Comparison of ENCODE assay signal across 8 cellular contexts in genomic region chr1:23800396-23801337, GRCh38. TPM values are rescaled to one million over a fixed set of nuclear protein-coding genes. Genes with fewer than 3 reads are reported as not detected.
DNase-seq lines count a peak whose midpoint lies in the region; ATAC-seq and TF ChIP-seq lines count a peak whose summit lies in the region.

Gene GALE, minus strand, starts transcription at chr1:23800754. Its CDS starts 1,747 bp downstream, at chr1:23799007.

- CTCF ChIA-PET in AG04450 (lab: Charles Lee), result interaction anchor here (1.3 to 2.4 kb wide), 2 partner anchors 9 to 68 kb away, joined by 3 to 7 read pairs; no protein-coding TSS in a partner anchor

- peak within 1 kb of the TSS; percentile 73 for H3K27ac ChIP-seq in AG04450 (ENCODE audit: low read depth, low read length)

- POLR2A ChIA-PET in AG04450 (lab: Yijun Ruan, JAX), result interaction anchor here (0.6 to 2.0 kb wide), 5 partner anchors 10 to 617 kb away, joined by 3 to 8 read pairs (median 3); partner anchors contain the start of genes HMGCL and LYPLA2

- H3K27me3 ChIP-seq in AG04450 (ENCODE audit: control insufficient read depth, insufficient read depth, low read length) (no peaks in the 10 kb centered on the region), kidney epithelial cell (ENCODE audit: control insufficient read depth, insufficient read depth, low read length) (no peaks in the 10 kb centered on the region)

- TF ChIP-seq CTCF in AG04450 (IDR thresholded peaks at IDR 0.05; ENCODE audit: low read depth, low read length) (no peak), kidney epithelial cell (IDR thresholded peaks at IDR 0.05; ENCODE audit: insufficient read depth, low read length, poor library complexity, severe bottlenecking) (peak; percentile 11)

- no peaks in the 10 kb centered on the region; the same call in 1 of the 2 replicates for H3K9me3 ChIP-seq in AG04450 (ENCODE audit: control insufficient read depth, insufficient read depth, low read length)

- peaks cover 2% of the 10 kb centered on the region for H3K36me3 ChIP-seq in kidney epithelial cell (ENCODE audit: control insufficient read depth, insufficient read depth, low read length)

- DNase-seq in AG04450 (ENCODE audit: low read depth, low spot score) (peak; percentile 81), NCI-H460 (ENCODE audit: extremely low read depth, low read depth) (peak; percentile 88), cerebellar nuclear complex (lab: John Stamatoyannopoulos, UW) (peak; percentile 37 to 90), kidney epithelial cell (ENCODE audit: low read depth) (peak; percentile 74)
- DNase-seq in activated CD4-positive, alpha-beta T cell treated with anti-CD3 and anti-CD28 coated beads for 1 hour, result peak; percentile 94
- DNase-seq in stimulated activated CD4-positive, alpha-beta T cell treated with anti-CD3 and anti-CD28 coated beads, Interleukin-15, amount 100 ng/mL, for 24 hours, result peak; percentile 99

- H3K4me3 ChIP-seq in AG04450 (ENCODE audit: low read depth, low read length), result peak within 1 kb of the TSS; percentile 91
- H3K4me3 ChIP-seq in kidney epithelial cell (ENCODE audit: low read depth, low read length), result peak within 1 kb of the TSS; percentile 97

- ATAC-seq in GM19025 (IDR thresholded peaks at IDR 0.05; ENCODE audit: low read depth, unreplicated experiment), result peak; percentile 80
- peak; percentile 75 for ATAC-seq in HG03342 (IDR thresholded peaks at IDR 0.05; ENCODE audit: unreplicated experiment)

RNA-seq across cellular contexts. Expression of gene GALE, which starts in this region (rescaled TPM):
- 19.2 and 21.0 TPM in 2 replicates for polyA plus RNA-seq in AG04450 (2011; rRNA removed)
- 13.9 and 16.1 TPM in 2 replicates for polyA minus RNA-seq in AG04450 (2011; rRNA and poly(A)+ RNA removed)
- total RNA-seq in NCI-H460 (2014; rRNA removed; shearing (Covaris generic)), result 36.2 and 37.2 TPM in 2 replicates
- polyA plus RNA-seq in NCI-H460 (2014; cell fraction: nucleus; rRNA removed), result 80.6 and 91.6 TPM in 2 replicates
- 158 and 164 TPM in 2 replicates for total RNA-seq in kidney epithelial cell

Comparison
In these comparisons a context has a peak if more than half of its experiments do, and no peak if none do; other contexts are left out.
1. Peak in every context shown above with its lines: DNase-seq, ATAC-seq, H3K4me3 ChIP-seq and H3K27ac ChIP-seq.